8 cellular contexts compared by ENCODE assay signal in the genomic region with DNA sequence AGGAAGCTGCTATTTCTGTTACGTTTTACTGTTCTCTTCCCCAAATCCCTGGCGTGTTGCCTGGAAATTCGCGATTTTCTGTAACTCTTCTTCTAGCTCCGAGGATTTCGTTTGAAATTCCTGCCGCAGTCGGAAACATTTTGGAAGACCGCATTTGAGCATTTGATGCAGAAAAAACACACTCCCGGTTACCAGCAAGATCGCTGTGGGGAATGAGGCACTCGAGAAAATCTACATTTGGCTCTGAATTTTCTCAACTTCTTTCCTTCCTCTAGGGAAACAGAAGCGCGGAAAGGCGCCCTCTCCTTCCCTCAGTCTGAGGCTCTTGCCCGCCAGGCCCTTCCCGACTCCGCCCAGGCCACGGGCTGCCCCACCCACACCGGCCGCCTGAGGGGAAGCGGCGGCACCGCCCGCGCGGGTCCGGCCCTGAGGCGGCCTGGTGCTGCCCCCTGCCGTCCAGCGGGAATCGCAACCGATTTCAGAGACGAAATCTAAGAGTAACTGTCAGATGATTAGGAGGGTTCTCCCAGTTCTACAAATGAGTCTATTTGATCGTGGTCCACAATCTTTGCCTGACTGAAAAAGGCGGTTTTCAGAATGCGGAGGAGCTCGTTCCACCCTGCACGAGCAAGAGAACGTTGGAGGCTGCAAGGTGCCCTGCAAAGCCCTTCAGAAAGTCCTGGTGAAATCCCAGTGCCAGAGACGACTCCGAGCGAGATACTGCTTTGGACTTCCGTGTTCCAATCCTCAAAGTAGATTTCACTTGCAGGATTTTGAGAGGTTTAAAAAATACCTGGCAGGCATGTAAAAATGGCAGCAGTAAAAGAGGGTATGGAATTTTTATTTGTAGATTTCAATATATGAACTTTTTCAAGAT. TPM values are rescaled to one million over a fixed set of nuclear protein-coding genes. Genes with fewer than 3 reads are reported as not detected.
DNase-seq lines count a peak whose midpoint lies in the region; ATAC-seq, FAIRE-seq and TF ChIP-seq lines count a peak whose summit lies in the region.

No MANE protein-coding gene starts in this region.

- no peaks in the 10 kb centered on the region for H3K9me3 ChIP-seq in SJSA1 (replicated peaks)
- H3K9me3 ChIP-seq in gastroesophageal sphincter, result no peaks in the 10 kb centered on the region

- peak; percentile 86 to 98 (median 94) for TF ChIP-seq CTCF in gastroesophageal sphincter (IDR thresholded peaks at IDR 0.05)

- H3K36me3 Mint-ChIP-seq in activated naive CD4-positive, alpha-beta T cell treated with anti-CD3 and anti-CD28 coated beads for 36 hours (ENCODE audit: low read depth), result no peaks in the 10 kb centered on the region

- peak; percentile 99 for FAIRE-seq in H54 (lab: Jason Lieb, UNC)

- H3K9me3 Mint-ChIP-seq in activated naive CD4-positive, alpha-beta T cell treated with anti-CD3 and anti-CD28 coated beads for 36 hours, result no peaks in the 10 kb centered on the region

- no peak overlapping the region for H3K27ac Mint-ChIP-seq in activated naive CD4-positive, alpha-beta T cell treated with anti-CD3 and anti-CD28 coated beads for 36 hours

- intact Hi-C loops in activated naive CD4-positive, alpha-beta T cell treated with anti-CD3 and anti-CD28 coated beads for 36 hours (cut with micrococcal nuclease), result loop anchor here (1.0 to 5.0 kb wide), 5 partner anchors 79 to 1132 kb away; no protein-coding TSS in a partner anchor

- peak overlapping the region; percentile 31 for H3K4me3 ChIP-seq in SJSA1
- H3K4me3 ChIP-seq in gastroesophageal sphincter, result peak overlapping the region; percentile 45 to 51

- H3K4me1 ChIP-seq in SJSA1 (replicated peaks), result no peaks in the 10 kb centered on the region; the same call in 1 of the 2 replicates
- H3K4me1 ChIP-seq in gastroesophageal sphincter, result peaks cover 0 to 12% (median 3%) of the 10 kb centered on the region in 3 donors

- 5 to 7% methylated on average over 9 to 22 of the region's 44 CpGs for WGBS in gastroesophageal sphincter (ENCODE audit: low coverage in 1 of 2), 2 donors

- DNase-seq in G401 (ENCODE audit: low spot score) (peak; percentile 89), H54 (ENCODE audit: insufficient read length, low spot score) (peak; percentile 99), LoVo (ENCODE audit: low spot score) (peak; percentile 91), SJSA1 (ENCODE audit: low read depth in 1 of 2, low spot score in 2 of 2) (peak; percentile 96 to 99), nucleus accumbens (lab: John Stamatoyannopoulos, UW) (peak in 55 of 56 donors; percentile 41 to 94 (median 80)), substantia nigra (lab: John Stamatoyannopoulos, UW) (peak; percentile 43 to 94 (median 82))
- DNase-seq in activated naive CD4-positive, alpha-beta T cell treated with anti-CD3 and anti-CD28 coated beads for 36 hours, result peak; percentile 91

- peaks cover 3% of the 10 kb centered on the region for H3K4me1 Mint-ChIP-seq in activated naive CD4-positive, alpha-beta T cell treated with anti-CD3 and anti-CD28 coated beads for 36 hours (ENCODE audit: low read depth)

- peak overlapping the region; percentile 74 for H3K4me3 Mint-ChIP-seq in activated naive CD4-positive, alpha-beta T cell treated with anti-CD3 and anti-CD28 coated beads for 36 hours

- peak; percentile 100 for ATAC-seq in gastroesophageal sphincter

- in situ Hi-C loops in G401 (cut with HindIII; ENCODE audit: low sequenced_read_pairs), result no loop called here

- TF ChIP-seq POLR2A in H54 (IDR thresholded peaks at IDR 0.05; ENCODE audit: low read depth, low read length) (0 out of 2 replicates have a peak, but pooled peaks have one; percentile 13), gastroesophageal sphincter (IDR thresholded peaks at IDR 0.05) (no peak)

- peaks cover 5% of the 10 kb centered on the region for H3K27me3 Mint-ChIP-seq in activated naive CD4-positive, alpha-beta T cell treated with anti-CD3 and anti-CD28 coated beads for 36 hours (ENCODE audit: low read depth)

- H3K27me3 ChIP-seq in SJSA1 (replicated peaks) (peaks cover 48% of the 10 kb centered on the region), gastroesophageal sphincter (peaks cover under 1% of the 10 kb centered on the region)

- H3K27ac ChIP-seq in SJSA1, result no peak overlapping the region
- peak overlapping the region; percentile 21 to 85 (median 78) for H3K27ac ChIP-seq in gastroesophageal sphincter
- H3K27ac ChIP-seq in substantia nigra (ENCODE audit: low read depth, low read length, poor library complexity, severe bottlenecking), result no peak overlapping the region

- TF ChIP-seq EP300 in gastroesophageal sphincter (IDR thresholded peaks at IDR 0.05), result no peak

- CTCF ChIA-PET in activated naive CD4-positive, alpha-beta T cell treated with anti-CD3 and anti-CD28 coated beads for 36 hours (lab: Charles Lee), result interaction anchor here (0.6 to 3.1 kb wide), 25 partner anchors 10 to 1132 kb away, joined by 3 to 30 read pairs (median 4); partner anchors contain the start of genes ATP11A and TUBGCP3

- H3K36me3 ChIP-seq in SJSA1 (no peaks in the 10 kb centered on the region), gastroesophageal sphincter (no peaks in the 10 kb centered on the region)

RNA-seq across cellular contexts. Expression of gene TUBGCP3, which starts 18.4 kb away (rescaled TPM):
- 13.8 and 20.6 TPM in 2 replicates for total RNA-seq in G401 (2014; rRNA removed; shearing (Covaris generic))
- total RNA-seq in SJSA1 (2014; rRNA removed; shearing (Covaris generic)), result 23.6 and 37.3 TPM in 2 replicates
- 10 to 100 TPM; 87.5 to 88.3 TPM for total RNA-seq in activated naive CD4-positive, alpha-beta T cell treated with anti-CD3 and anti-CD28 coated beads for 36 hours
- 10 to 100 TPM; 25.6 to 37.8 (median 28.9) TPM for total RNA-seq in gastroesophageal sphincter

Comparison
In these comparisons a context has a peak if more than half of its experiments do, and no peak if none do; other contexts are left out.
1. H3K27ac ChIP-seq: peak in gastroesophageal sphincter (4 of 4); none in SJSA1 (single experiment) and substantia nigra (single experiment).
2. Peak in every context shown above with its lines, with median percentiles within 50 percentile points of each other: DNase-seq.